ENCODE assay signal across 20 cellular contexts in the genomic region with DNA sequence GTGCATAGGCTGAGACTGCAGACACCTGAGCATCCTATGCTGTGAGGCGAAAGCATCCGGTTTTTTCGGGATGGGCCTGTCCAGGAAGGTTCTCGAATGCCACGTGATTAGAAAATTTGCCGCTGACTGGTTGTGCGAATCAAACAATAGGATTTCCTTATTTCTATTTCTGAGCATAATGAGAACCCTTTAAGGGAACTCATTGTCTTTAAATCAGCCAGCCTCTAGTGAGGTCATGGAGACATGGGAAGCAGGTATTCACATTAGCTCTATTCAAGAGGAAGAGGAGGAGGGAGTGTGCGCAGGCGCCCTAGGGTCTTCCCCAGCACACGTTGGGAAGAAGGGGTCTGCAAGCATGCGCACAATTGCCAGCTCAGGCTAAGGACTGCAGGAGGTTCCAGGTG. TPM values are rescaled to one million over a fixed set of nuclear protein-coding genes. Genes with fewer than 3 reads are reported as not detected.
DNase-seq lines count a peak whose midpoint lies in the region; ATAC-seq, FAIRE-seq and TF ChIP-seq lines count a peak whose summit lies in the region.
"Had no signal": no experiment of that assay in that cellular context is flagged by ENCODE, and none has a peak within 500 bp of the region (broad histone marks: within the 10 kb centered on the region; RNA-seq: fewer than 3 reads in every experiment).

No MANE protein-coding gene starts in this region.

- H4K20me1 ChIP-seq in neural progenitor cell (ENCODE audit: low read depth), result no peaks in the 10 kb centered on the region

- H3K27me3 Mint-ChIP-seq in CD8-positive, alpha-beta memory T cell, result no peaks in the 10 kb centered on the region
- H3K27me3 Mint-ChIP-seq in T-helper 17 cell (no peaks in the 10 kb centered on the region), neural progenitor cell (ENCODE audit: insufficient read depth, low read depth) (peaks cover 2% of the 10 kb centered on the region)

- H3F3A ChIP-seq in neural progenitor cell (ENCODE audit: low read depth), result no peaks in the 10 kb centered on the region

- peak overlapping the region; percentile 7 for H3K4me3 ChIP-seq in CD8-positive, alpha-beta memory T cell (ENCODE audit: low read length)
- H3K4me3 ChIP-seq in heart right ventricle (peak overlapping the region in 9 of 10 donors; percentile 6 to 44 (median 27)), gastrocnemius medialis (peak overlapping the region in 3 of 4 donors; percentile 6 to 32 (median 18)), neural progenitor cell (no peak overlapping the region)

- no peak for FAIRE-seq in urothelium cell line (lab: Jason Lieb, UNC)
- FAIRE-seq: HepG2, keratinocyte had no signal

- H3K36me3 ChIP-seq in CD8-positive, alpha-beta memory T cell (ENCODE audit: insufficient read depth, low read length), result peaks cover 39% of the 10 kb centered on the region
- H3K36me3 ChIP-seq in heart right ventricle (peaks cover 0 to 62% (median 8%) of the 10 kb centered on the region in 9 donors), gastrocnemius medialis (no peaks in the 10 kb centered on the region), neural progenitor cell (no peaks in the 10 kb centered on the region)
- H3K36me3 ChIP-seq: BE2C had no signal

- peaks cover 62 to 94% (median 89%) of the 10 kb centered on the region in 3 donors for H3K36me3 Mint-ChIP-seq in CD8-positive, alpha-beta memory T cell
- H3K36me3 Mint-ChIP-seq in T-helper 17 cell (ENCODE audit: low read depth) (peaks cover 18% of the 10 kb centered on the region), neural progenitor cell (no peaks in the 10 kb centered on the region)
- H3K36me3 Mint-ChIP-seq: mesothelial cell of epicardium had no signal

- POLR2A ChIA-PET in CD8-positive, alpha-beta memory T cell (lab: Charles Lee), result interaction anchor here (0.5 to 2.4 kb wide), 2 partner anchors 11 to 36 kb away, joined by 4 to 15 read pairs; partner anchors contain the start of gene GIMAP2

- ATAC-seq in T-helper 17 cell (no peak), heart right ventricle (peak; percentile 78 to 96 (median 92)), gastrocnemius medialis (peak; percentile 73 to 79)
- ATAC-seq: HepG2 had no signal

- in situ Hi-C loops in gastrocnemius medialis (cut with MboI; ENCODE audit: low sequenced_read_pairs in 4 of 4), result no loop called here

- peaks cover 15 to 34% (median 28%) of the 10 kb centered on the region in 5 donors for H3K9me3 Mint-ChIP-seq in CD8-positive, alpha-beta memory T cell
- H3K9me3 Mint-ChIP-seq in neural progenitor cell, result peaks cover 5% of the 10 kb centered on the region

- intact Hi-C loops in heart right ventricle (cut with DNase I) (no loop called here), gastrocnemius medialis (cut with DNase I; ENCODE audit: low total_unique reads) (no loop called here)

- no peak for DNase-seq in CD8-positive, alpha-beta memory T cell
- DNase-seq in T-helper 17 cell (no peak), heart right ventricle (peak; percentile 46 to 68), gastrocnemius medialis (no peak), occipital lobe (lab: John Stamatoyannopoulos, UW) (no peak), neural progenitor cell (ENCODE audit: low spot score) (no peak), urothelium cell line (ENCODE audit: low spot score) (no peak)
- DNase-seq: activated CD8-positive, alpha-beta memory T cell treated with anti-CD3 and anti-CD28 coated beads, Interleukin-2, amount 50 U/mL, for 48 hours; BE2C; effector CD8-positive, alpha-beta T cell; GOT3; MM.1S; NCI-H1694 treated with DMSO at 0.1 percent for 48 hours; NCI-H226; stimulated activated CD4-positive, alpha-beta T cell treated with anti-CD3 and anti-CD28 coated beads, Interleukin-2, amount 100 ng/mL, for 48 hours had no signal

- H3K4me1 ChIP-seq in CD8-positive, alpha-beta memory T cell (ENCODE audit: insufficient read depth, low read length), result peaks cover 60% of the 10 kb centered on the region
- peaks cover 0 to 47% (median 13%) of the 10 kb centered on the region in 9 donors for H3K4me1 ChIP-seq in heart right ventricle
- no peaks in the 10 kb centered on the region for H3K4me1 ChIP-seq in gastrocnemius medialis
- H3K4me1 ChIP-seq in neural progenitor cell, result no peaks in the 10 kb centered on the region
- H3K4me1 ChIP-seq: BE2C had no signal

- no peak overlapping the region for H3K9ac ChIP-seq in neural progenitor cell

- no peak overlapping the region for H3K4me2 ChIP-seq in neural progenitor cell

- 71 to 75% methylated on average over 11 of the region's 11 CpGs for WGBS in heart right ventricle, 2 donors

- no peaks in the 10 kb centered on the region for H3K79me2 ChIP-seq in neural progenitor cell (ENCODE audit: low read depth)

- H3K27ac ChIP-seq in CD8-positive, alpha-beta memory T cell (ENCODE audit: low read depth, low read length), result no peak overlapping the region
- H3K27ac ChIP-seq in heart right ventricle (peak overlapping the region; percentile 54 to 94 (median 82)), gastrocnemius medialis (peak overlapping the region; percentile 42 to 76 (median 74)), neural progenitor cell (no peak overlapping the region)
- H3K27ac ChIP-seq: neutrophil had no signal

- peaks cover 74 to 84% (median 79%) of the 10 kb centered on the region in 3 donors for H3K4me1 Mint-ChIP-seq in CD8-positive, alpha-beta memory T cell
- H3K4me1 Mint-ChIP-seq in T-helper 17 cell, result peaks cover 30% of the 10 kb centered on the region
- H3K4me1 Mint-ChIP-seq in neural progenitor cell, result peaks cover 3% of the 10 kb centered on the region
- H3K4me1 Mint-ChIP-seq: mesothelial cell of epicardium had no signal

- peak overlapping the region; percentile 45 to 89 (median 68) for H3K27ac Mint-ChIP-seq in CD8-positive, alpha-beta memory T cell
- H3K27ac Mint-ChIP-seq in T-helper 17 cell (no peak overlapping the region), neural progenitor cell (no peak overlapping the region)
- H3K27ac Mint-ChIP-seq: mesothelial cell of epicardium had no signal

- no peaks in the 10 kb centered on the region for H3K27me3 ChIP-seq in CD8-positive, alpha-beta memory T cell (ENCODE audit: insufficient read depth, low read length, poor library complexity, severe bottlenecking)
- H3K27me3 ChIP-seq in heart right ventricle (no peaks in the 10 kb centered on the region), gastrocnemius medialis (no peaks in the 10 kb centered on the region), neural progenitor cell (peaks cover 92% of the 10 kb centered on the region)
- H3K27me3 ChIP-seq: neutrophil had no signal

- H3K9me3 ChIP-seq in CD8-positive, alpha-beta memory T cell (ENCODE audit: low read length), result peaks cover 6% of the 10 kb centered on the region
- peaks cover 7% of the 10 kb centered on the region for H3K9me3 ChIP-seq in T-helper 17 cell (ENCODE audit: control insufficient read depth, low read length, poor library complexity, severe bottlenecking)
- peaks cover 0 to 12% (median 0%) of the 10 kb centered on the region in 11 donors for H3K9me3 ChIP-seq in heart right ventricle
- H3K9me3 ChIP-seq in gastrocnemius medialis, result peaks cover 0 to 5% (median 0%) of the 10 kb centered on the region in 3 donors
- H3K9me3 ChIP-seq in neural progenitor cell (ENCODE audit: low read depth), result no peaks in the 10 kb centered on the region
- H3K9me3 ChIP-seq: BE2C, neutrophil had no signal

- TF ChIP-seq POLR2A in gastrocnemius medialis (IDR thresholded peaks at IDR 0.05), result peak; percentile 37 to 64

- CTCF ChIA-PET in CD8-positive, alpha-beta memory T cell (lab: Charles Lee), result interaction anchor here (1.1 to 1.4 kb wide), 2 partner anchors 59 to 193 kb away, joined by 3 read pairs; no protein-coding TSS in a partner anchor

- H2AFZ ChIP-seq in neural progenitor cell (replicated peaks), result no peak overlapping the region

- TF ChIP-seq CTCF in heart right ventricle (IDR thresholded peaks at IDR 0.05), result no peak
- no peak for TF ChIP-seq CTCF in gastrocnemius medialis (IDR thresholded peaks at IDR 0.05 in 4 of 5, conservative IDR thresholded peaks at IDR 0.05 in 1 of 5)
- TF ChIP-seq CTCF in neural progenitor cell (IDR thresholded peaks at IDR 0.05), result no peak

- H3K4me3 Mint-ChIP-seq in CD8-positive, alpha-beta memory T cell, result peak overlapping the region; percentile 70 to 80 (median 73)
- H3K4me3 Mint-ChIP-seq in T-helper 17 cell, result peak overlapping the region; percentile 58
- no peak overlapping the region for H3K4me3 Mint-ChIP-seq in neural progenitor cell
- H3K4me3 Mint-ChIP-seq: mesothelial cell of epicardium had no signal

RNA-seq across cellular contexts. Expression of gene GIMAP1, which starts 5.6 kb away (rescaled TPM):
- total RNA-seq in CD8-positive, alpha-beta memory T cell, result 10 to 100 TPM in 1 of 2 experiments, 1 to 10 TPM in 1; 9.8 to 10.0 TPM
- 86.1 TPM for polyA plus RNA-seq in CD8-positive, alpha-beta memory T cell
- total RNA-seq in T-helper 17 cell, result 10 to 100 TPM; 14.1 to 23.0 TPM
- total RNA-seq in heart right ventricle, result 10 to 100 TPM in 1 of 10 donors, 1 to 10 TPM in 9; 2.4 to 11.2 (median 4.3) TPM
- 10 to 100 TPM in 1 of 2 donors, 1 to 10 TPM in 1; 8.4 to 11.0 TPM for polyA plus RNA-seq in heart right ventricle
- 1 to 10 TPM; 4.1 to 7.8 (median 4.9) TPM for total RNA-seq in gastrocnemius medialis
- 0.94 TPM for total RNA-seq in occipital lobe
- total RNA-seq in neural progenitor cell (ENCODE audit: low replicate concordance), result not detected in 2 replicates
- total RNA-seq: HepG2, mesothelial cell of epicardium had no signal
- polyA plus RNA-seq: HepG2, keratinocyte had no signal

RNA-seq across cellular contexts. Expression of gene GIMAP5, which starts 15.2 kb away (rescaled TPM):
- total RNA-seq in CD8-positive, alpha-beta memory T cell, result 10 to 100 TPM; 63.9 to 70.4 TPM
- polyA plus RNA-seq in CD8-positive, alpha-beta memory T cell, result 475 TPM
- total RNA-seq in T-helper 17 cell, result 10 to 100 TPM; 44.1 to 65.3 TPM
- total RNA-seq in heart right ventricle, result 10 to 100 TPM in 7 of 10 donors, 1 to 10 TPM in 3; 6.5 to 27.2 (median 11.8) TPM
- polyA plus RNA-seq in heart right ventricle, result 10 to 100 TPM; 22.9 to 35.0 TPM
- 10 to 100 TPM; 13.5 to 29.4 (median 15.6) TPM for total RNA-seq in gastrocnemius medialis
- 3.7 TPM for total RNA-seq in occipital lobe
- total RNA-seq in neural progenitor cell (ENCODE audit: low replicate concordance), result 0.03 TPM in 1 of 2 replicates, not detected in the other
- total RNA-seq: fibroblast of lung, HepG2, mesothelial cell of epicardium had no signal
- polyA plus RNA-seq: fibroblast of lung, HepG2, keratinocyte had no signal

RNA-seq across cellular contexts. Expression of gene GIMAP2, which starts 36.5 kb away (rescaled TPM):
- total RNA-seq in CD8-positive, alpha-beta memory T cell, result 10 to 100 TPM; 40.4 to 42.9 TPM
- 88.0 TPM for polyA plus RNA-seq in CD8-positive, alpha-beta memory T cell
- total RNA-seq in T-helper 17 cell (10 to 100 TPM; 53.7 to 68.2 TPM), heart right ventricle (10 to 100 TPM in 1 of 10 donors, 1 to 10 TPM in 9; 2.1 to 17.5 (median 4.6) TPM), gastrocnemius medialis (1 to 10 TPM; 2.2 to 6.7 (median 3.2) TPM), occipital lobe (4.4 TPM), neural progenitor cell (ENCODE audit: low replicate concordance) (not detected in 2 replicates)
- polyA plus RNA-seq in heart right ventricle, result 1 to 10 TPM; 5.3 to 5.8 TPM
- total RNA-seq: mesothelial cell of epicardium had no signal

Comparison
In these comparisons a context has a peak if more than half of its experiments do, and no peak if none do; other contexts are left out.
1. DNase-seq: peak in heart right ventricle (2 of 2); none in CD8-positive, alpha-beta memory T cell (0 of 5), T-helper 17 cell (0 of 3), gastrocnemius medialis (0 of 2), occipital lobe (single experiment), neural progenitor cell (single experiment) and urothelium cell line (single experiment).
2. H3K27ac ChIP-seq: peak in heart right ventricle (10 of 10) and gastrocnemius medialis (4 of 4); none in CD8-positive, alpha-beta memory T cell (single experiment) and neural progenitor cell (single experiment).
3. H3K27ac Mint-ChIP-seq: peak in CD8-positive, alpha-beta memory T cell (8 of 8); none in T-helper 17 cell (single experiment) and neural progenitor cell (single experiment).